ENCODE assay signal across 1 cellular context in the genomic region with DNA sequence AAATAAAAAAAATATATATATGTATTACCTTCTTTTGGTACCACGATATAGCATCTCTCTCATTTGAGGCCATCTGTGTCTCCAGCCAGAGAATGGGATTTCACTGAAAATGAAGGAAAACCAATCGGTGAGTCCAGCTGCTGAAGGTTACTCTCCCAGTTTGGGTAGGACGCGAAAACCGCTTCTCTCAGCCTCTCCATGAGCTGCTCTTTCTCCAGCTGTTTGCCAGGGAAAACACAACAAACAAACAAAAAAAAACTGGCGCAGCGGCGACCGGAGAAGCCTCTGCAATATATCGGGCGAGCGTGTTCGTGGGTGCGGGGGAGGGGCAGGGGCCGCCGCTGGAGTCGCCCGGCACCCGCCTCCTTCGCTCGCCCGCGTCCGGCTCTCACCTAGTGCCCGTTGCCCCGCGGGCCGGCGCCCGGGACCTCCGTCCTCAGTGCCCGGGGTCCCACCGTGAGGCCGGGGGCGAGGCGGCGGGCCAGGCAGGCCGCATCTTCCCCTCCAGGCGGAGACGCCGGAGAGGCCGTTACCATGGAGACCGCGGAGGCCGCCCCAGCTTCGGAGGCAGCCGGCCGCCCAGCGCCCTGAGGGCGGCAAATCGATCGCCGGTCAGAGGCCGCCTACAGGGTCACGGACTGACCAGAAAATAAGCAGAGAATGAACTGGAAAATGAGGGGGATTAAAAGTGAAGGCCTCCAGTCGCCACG.
TF ChIP-seq lines count a peak whose summit lies in the region.

No MANE protein-coding gene starts in this region.

TF ChIP-seq in K562, 482 proteins besides CTCF, POLR2A, EP300 and RAD21 (continued from another document and continues in another):
- TF ChIP-seq, protein P1, sequence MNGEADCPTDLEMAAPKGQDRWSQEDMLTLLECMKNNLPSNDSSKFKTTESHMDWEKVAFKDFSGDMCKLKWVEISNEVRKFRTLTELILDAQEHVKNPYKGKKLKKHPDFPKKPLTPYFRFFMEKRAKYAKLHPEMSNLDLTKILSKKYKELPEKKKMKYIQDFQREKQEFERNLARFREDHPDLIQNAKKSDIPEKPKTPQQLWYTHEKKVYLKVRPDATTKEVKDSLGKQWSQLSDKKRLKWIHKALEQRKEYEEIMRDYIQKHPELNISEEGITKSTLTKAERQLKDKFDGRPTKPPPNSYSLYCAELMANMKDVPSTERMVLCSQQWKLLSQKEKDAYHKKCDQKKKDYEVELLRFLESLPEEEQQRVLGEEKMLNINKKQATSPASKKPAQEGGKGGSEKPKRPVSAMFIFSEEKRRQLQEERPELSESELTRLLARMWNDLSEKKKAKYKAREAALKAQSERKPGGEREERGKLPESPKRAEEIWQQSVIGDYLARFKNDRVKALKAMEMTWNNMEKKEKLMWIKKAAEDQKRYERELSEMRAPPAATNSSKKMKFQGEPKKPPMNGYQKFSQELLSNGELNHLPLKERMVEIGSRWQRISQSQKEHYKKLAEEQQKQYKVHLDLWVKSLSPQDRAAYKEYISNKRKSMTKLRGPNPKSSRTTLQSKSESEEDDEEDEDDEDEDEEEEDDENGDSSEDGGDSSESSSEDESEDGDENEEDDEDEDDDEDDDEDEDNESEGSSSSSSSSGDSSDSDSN (IDR thresholded peaks at IDR 0.05; ENCODE audit: borderline replicate concordance in 1 of 2, low read depth in 2 of 2, low read length in 2 of 2) = 0 out of 4 replicates have a peak, but pooled peaks of 1 of the 2 experiments have one; percentile 56
- TF ChIP-seq HDAC2 (IDR thresholded peaks at IDR 0.05) (no peak), RFX1 (IDR thresholded peaks at IDR 0.05) (peak; percentile 97), MXI1 (IDR thresholded peaks at IDR 0.05; ENCODE audit: low read depth, low read length) (peak; percentile 69; the same call in 1 of the 2 replicates), TRIM28 (IDR thresholded peaks at IDR 0.05) (no peak), ZNF324 (CRISPR knock-in tag; IDR thresholded peaks at IDR 0.05) (no peak), MBD1 (CRISPR knock-in tag; IDR thresholded peaks at IDR 0.05) (no peak), ARID2 (IDR thresholded peaks at IDR 0.05) (no peak), TAF9B (IDR thresholded peaks at IDR 0.05; ENCODE audit: partially characterized antibody) (no peak), CEBPZ (IDR thresholded peaks at IDR 0.05; ENCODE audit: borderline replicate concordance, low read depth, low read length) (no peak), ZNF282 (CRISPR knock-in tag; IDR thresholded peaks at IDR 0.05) (no peak), HINFP (tag; conservative IDR thresholded peaks at IDR 0.05; ENCODE audit: low read depth) (no peak), HMBOX1 (IDR thresholded peaks at IDR 0.05) (no peak), MYC (IDR thresholded peaks at IDR 0.05; ENCODE audit: low read depth, low read length) (no peak), MYC (CRISPR knock-in tag; IDR thresholded peaks at IDR 0.05; ENCODE audit: borderline replicate concordance, low read depth) (no peak), SAP30 (IDR thresholded peaks at IDR 0.05; ENCODE audit: borderline replicate concordance, insufficient read depth, low read depth, low read length, poor library complexity, severe bottlenecking) (peak; percentile 67), ZNF175 (CRISPR knock-in tag; IDR thresholded peaks at IDR 0.05; ENCODE audit: low read depth) (no peak), CBX8 (IDR thresholded peaks at IDR 0.05; ENCODE audit: borderline replicate concordance, extremely low read depth, low read depth, low read length, poor library complexity, severe bottlenecking) (no peak), SMARCB1 (IDR thresholded peaks at IDR 0.05; ENCODE audit: insufficient read length, low read depth) (no peak), ZNF133 (CRISPR knock-in tag; IDR thresholded peaks at IDR 0.05) (no peak), BACH1 (tag; IDR thresholded peaks at IDR 0.05) (no peak), NEUROD1 (IDR thresholded peaks at IDR 0.05; ENCODE audit: borderline replicate concordance, low read depth, low read length, partially characterized antibody) (no peak), ZC3H4 (CRISPR knock-in tag; IDR thresholded peaks at IDR 0.05; ENCODE audit: borderline replicate concordance) (0 out of 2 replicates have a peak, but pooled peaks have one; percentile 22), NFYB (IDR thresholded peaks at IDR 0.05; ENCODE audit: extremely low read depth, insufficient read length) (no peak), SRSF3 (IDR thresholded peaks at IDR 0.05; ENCODE audit: insufficient read depth, low read length) (no peak), THRA (IDR thresholded peaks at IDR 0.05) (no peak), ZNF561 (CRISPR knock-in tag; conservative IDR thresholded peaks at IDR 0.05) (no peak; the same call in 1 of the 2 replicates)
- TF ChIP-seq, protein P2, sequence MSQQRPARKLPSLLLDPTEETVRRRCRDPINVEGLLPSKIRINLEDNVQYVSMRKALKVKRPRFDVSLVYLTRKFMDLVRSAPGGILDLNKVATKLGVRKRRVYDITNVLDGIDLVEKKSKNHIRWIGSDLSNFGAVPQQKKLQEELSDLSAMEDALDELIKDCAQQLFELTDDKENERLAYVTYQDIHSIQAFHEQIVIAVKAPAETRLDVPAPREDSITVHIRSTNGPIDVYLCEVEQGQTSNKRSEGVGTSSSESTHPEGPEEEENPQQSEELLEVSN (IDR thresholded peaks at IDR 0.05; ENCODE audit: borderline replicate concordance in 1 of 2, extremely low read depth in 1 of 2, insufficient read depth in 1 of 2, insufficient read length in 1 of 2, low read depth in 1 of 2, low read length in 1 of 2, poor library complexity in 1 of 2, severe bottlenecking in 1 of 2) = peak in 1 of 2 experiments; percentile 46
- TF ChIP-seq, protein P3, sequence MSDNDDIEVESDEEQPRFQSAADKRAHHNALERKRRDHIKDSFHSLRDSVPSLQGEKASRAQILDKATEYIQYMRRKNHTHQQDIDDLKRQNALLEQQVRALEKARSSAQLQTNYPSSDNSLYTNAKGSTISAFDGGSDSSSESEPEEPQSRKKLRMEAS (CRISPR knock-in tag; IDR thresholded peaks at IDR 0.05) = no peak; the same call in 1 of the 2 replicates
- TF ChIP-seq, protein P4, sequence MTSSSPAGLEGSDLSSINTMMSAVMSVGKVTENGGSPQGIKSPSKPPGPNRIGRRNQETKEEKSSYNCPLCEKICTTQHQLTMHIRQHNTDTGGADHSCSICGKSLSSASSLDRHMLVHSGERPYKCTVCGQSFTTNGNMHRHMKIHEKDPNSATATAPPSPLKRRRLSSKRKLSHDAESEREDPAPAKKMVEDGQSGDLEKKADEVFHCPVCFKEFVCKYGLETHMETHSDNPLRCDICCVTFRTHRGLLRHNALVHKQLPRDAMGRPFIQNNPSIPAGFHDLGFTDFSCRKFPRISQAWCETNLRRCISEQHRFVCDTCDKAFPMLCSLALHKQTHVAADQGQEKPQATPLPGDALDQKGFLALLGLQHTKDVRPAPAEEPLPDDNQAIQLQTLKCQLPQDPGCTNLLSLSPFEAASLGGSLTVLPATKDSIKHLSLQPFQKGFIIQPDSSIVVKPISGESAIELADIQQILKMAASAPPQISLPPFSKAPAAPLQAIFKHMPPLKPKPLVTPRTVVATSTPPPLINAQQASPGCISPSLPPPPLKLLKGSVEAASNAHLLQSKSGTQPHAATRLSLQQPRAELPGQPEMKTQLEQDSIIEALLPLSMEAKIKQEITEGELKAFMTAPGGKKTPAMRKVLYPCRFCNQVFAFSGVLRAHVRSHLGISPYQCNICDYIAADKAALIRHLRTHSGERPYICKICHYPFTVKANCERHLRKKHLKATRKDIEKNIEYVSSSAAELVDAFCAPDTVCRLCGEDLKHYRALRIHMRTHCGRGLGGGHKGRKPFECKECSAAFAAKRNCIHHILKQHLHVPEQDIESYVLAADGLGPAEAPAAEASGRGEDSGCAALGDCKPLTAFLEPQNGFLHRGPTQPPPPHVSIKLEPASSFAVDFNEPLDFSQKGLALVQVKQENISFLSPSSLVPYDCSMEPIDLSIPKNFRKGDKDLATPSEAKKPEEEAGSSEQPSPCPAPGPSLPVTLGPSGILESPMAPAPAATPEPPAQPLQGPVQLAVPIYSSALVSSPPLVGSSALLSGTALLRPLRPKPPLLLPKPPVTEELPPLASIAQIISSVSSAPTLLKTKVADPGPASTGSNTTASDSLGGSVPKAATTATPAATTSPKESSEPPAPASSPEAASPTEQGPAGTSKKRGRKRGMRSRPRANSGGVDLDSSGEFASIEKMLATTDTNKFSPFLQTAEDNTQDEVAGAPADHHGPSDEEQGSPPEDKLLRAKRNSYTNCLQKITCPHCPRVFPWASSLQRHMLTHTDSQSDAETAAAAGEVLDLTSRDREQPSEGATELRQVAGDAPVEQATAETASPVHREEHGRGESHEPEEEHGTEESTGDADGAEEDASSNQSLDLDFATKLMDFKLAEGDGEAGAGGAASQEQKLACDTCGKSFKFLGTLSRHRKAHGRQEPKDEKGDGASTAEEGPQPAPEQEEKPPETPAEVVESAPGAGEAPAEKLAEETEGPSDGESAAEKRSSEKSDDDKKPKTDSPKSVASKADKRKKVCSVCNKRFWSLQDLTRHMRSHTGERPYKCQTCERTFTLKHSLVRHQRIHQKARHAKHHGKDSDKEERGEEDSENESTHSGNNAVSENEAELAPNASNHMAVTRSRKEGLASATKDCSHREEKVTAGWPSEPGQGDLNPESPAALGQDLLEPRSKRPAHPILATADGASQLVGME (CRISPR knock-in tag; IDR thresholded peaks at IDR 0.05) = peak; percentile 80; the same call in 1 of the 2 replicates
- TF ChIP-seq, protein P5, sequence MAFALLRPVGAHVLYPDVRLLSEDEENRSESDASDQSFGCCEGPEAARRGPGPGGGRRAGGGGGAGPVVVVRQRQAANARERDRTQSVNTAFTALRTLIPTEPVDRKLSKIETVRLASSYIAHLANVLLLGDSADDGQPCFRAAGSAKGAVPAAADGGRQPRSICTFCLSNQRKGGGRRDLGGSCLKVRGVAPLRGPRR (CRISPR knock-in tag; IDR thresholded peaks at IDR 0.05) = no peak
